ENCODE assay signal across 20 cellular contexts in genomic region chr2:101089942-101090799, GRCh38.
"Had no signal": no experiment of that assay in that cellular context is flagged by ENCODE, and none has a peak within 500 bp of the region (broad histone marks: within the 10 kb centered on the region; RNA-seq: fewer than 3 reads in every experiment).

No MANE protein-coding gene starts in this region.

- H3K4me1 ChIP-seq: adrenal gland, breast epithelium, parathyroid adenoma, sigmoid colon, upper lobe of left lung had no signal

- H3K36me3 Mint-ChIP-seq: activated CD4-positive, alpha-beta memory T cell treated with anti-CD3 and anti-CD28 coated beads for 36 hours; activated naive CD4-positive, alpha-beta T cell treated with anti-CD3 and anti-CD28 coated beads, Interleukin-2, amount 50 U/mL, for 72 hours; natural killer cell; stimulated activated effector memory CD8-positive, alpha-beta T cell treated with anti-CD3 and anti-CD28 coated beads, Interleukin-12 subunit alpha, Interleukin-12 subunit beta, amount 100 ng/mL, for 72 hours had no signal

- H3K27ac ChIP-seq: adrenal gland, breast epithelium, coronary artery, esophagus muscularis mucosa, parathyroid adenoma, sigmoid colon, thoracic aorta, upper lobe of left lung, WERI-Rb-1 had no signal

- H3K27me3 Mint-ChIP-seq: activated CD4-positive, alpha-beta memory T cell treated with anti-CD3 and anti-CD28 coated beads for 36 hours had no signal

- H3K27ac Mint-ChIP-seq: activated CD4-positive, alpha-beta memory T cell treated with anti-CD3 and anti-CD28 coated beads for 36 hours; activated T-helper 1 cell treated with anti-CD3 and anti-CD28 coated beads, Interleukin-12 subunit alpha, Interleukin-12 subunit beta, Interleukin-2, Interleukin-4 antibody, amounts not matched to agents 30 ng/mL and 10 ng/mL and 1 ng/mL, durations not matched to agents 14 hours and 24 hours and 36 hours; natural killer cell; stimulated activated effector memory CD8-positive, alpha-beta T cell treated with anti-CD3 and anti-CD28 coated beads, Interleukin-12 subunit alpha, Interleukin-12 subunit beta, amount 100 ng/mL, for 72 hours; T-helper 1 cell treated with Interleukin-12 subunit alpha and Interleukin-12 subunit beta and Interleukin-4 antibody, amounts not matched to agents 30 μg/mL and 1 μg/mL, for 36 hours had no signal

- H3K27me3 ChIP-seq: adrenal gland, breast epithelium, esophagus muscularis mucosa, sigmoid colon, upper lobe of left lung had no signal

- H3K4me1 Mint-ChIP-seq: natural killer cell had no signal

- H3K4me3 Mint-ChIP-seq: activated CD4-positive, alpha-beta memory T cell treated with anti-CD3 and anti-CD28 coated beads for 36 hours; activated T-helper 1 cell treated with anti-CD3 and anti-CD28 coated beads, Interleukin-12 subunit alpha, Interleukin-12 subunit beta, Interleukin-2, Interleukin-4 antibody, amounts not matched to agents 30 ng/mL and 10 ng/mL and 1 ng/mL, durations not matched to agents 14 hours and 24 hours and 36 hours; natural killer cell; stimulated activated effector memory CD8-positive, alpha-beta T cell treated with anti-CD3 and anti-CD28 coated beads, Interleukin-12 subunit alpha, Interleukin-12 subunit beta, amount 100 ng/mL, for 72 hours; T-helper 1 cell treated with Interleukin-12 subunit alpha and Interleukin-12 subunit beta and Interleukin-4 antibody, amounts not matched to agents 30 μg/mL and 1 μg/mL, for 36 hours had no signal

- H2AFZ ChIP-seq: parathyroid adenoma had no signal

- H3K36me3 ChIP-seq: adrenal gland, breast epithelium, sigmoid colon, thoracic aorta had no signal

- DNase-seq: activated CD4-positive, alpha-beta T cell treated with anti-CD3 and anti-CD28 coated beads for 4 hours; activated gamma-delta T cell treated with Interleukin-2 at 50 U/mL for 16 hours; activated T-cell treated with anti-CD3 and anti-CD28 coated beads for 4 hours; adrenal gland; effector CD4-positive, alpha-beta T cell; natural killer cell; sigmoid colon; stimulated activated CD4-positive, alpha-beta T cell treated with anti-CD3 and anti-CD28 coated beads, Interleukin-4, amount 100 ng/mL, for 24 hours; upper lobe of left lung; WERI-Rb-1 had no signal

- H3K4me3 ChIP-seq: adrenal gland, breast epithelium, coronary artery, esophagus muscularis mucosa, sigmoid colon, thoracic aorta, upper lobe of left lung had no signal

- H3K9me3 ChIP-seq: adrenal gland, breast epithelium, esophagus muscularis mucosa, sigmoid colon, thoracic aorta, upper lobe of left lung had no signal

- H3K9me3 Mint-ChIP-seq: activated CD4-positive, alpha-beta memory T cell treated with anti-CD3 and anti-CD28 coated beads for 36 hours; activated naive CD4-positive, alpha-beta T cell treated with anti-CD3 and anti-CD28 coated beads, Interleukin-2, amount 50 U/mL, for 72 hours; activated T-helper 1 cell treated with anti-CD3 and anti-CD28 coated beads, Interleukin-12 subunit alpha, Interleukin-12 subunit beta, Interleukin-2, Interleukin-4 antibody, amounts not matched to agents 30 ng/mL and 10 ng/mL and 1 ng/mL, durations not matched to agents 14 hours and 24 hours and 36 hours; natural killer cell; stimulated activated effector memory CD8-positive, alpha-beta T cell treated with anti-CD3 and anti-CD28 coated beads, Interleukin-12 subunit alpha, Interleukin-12 subunit beta, amount 100 ng/mL, for 72 hours had no signal

- H3K9ac ChIP-seq: parathyroid adenoma had no signal
